Comparison of ENCODE assay signal across 21 cellular contexts in genomic region chr16:28501258-28502232, GRCh38. TPM values are rescaled to one million over a fixed set of nuclear protein-coding genes. Genes with fewer than 3 reads are reported as not detected.
"Had no signal": no experiment of that assay in that cellular context is flagged by ENCODE, and none has a peak within 500 bp of the region (broad histone marks: within the 10 kb centered on the region; RNA-seq: fewer than 3 reads in every experiment).

No MANE protein-coding gene starts in this region.

- ATAC-seq: activated naive CD8-positive, alpha-beta T cell treated with anti-CD3 and anti-CD28 coated beads, Interleukin-2, amount 50 U/mL, for 24 hours; effector memory CD8-positive, alpha-beta T cell; foreskin keratinocyte; left lung; right cardiac atrium had no signal

- H3K9me3 ChIP-seq: ascending aorta, breast epithelium, left lung, thoracic aorta had no signal

- H3K4me3 Mint-ChIP-seq: activated naive CD4-positive, alpha-beta T cell treated with anti-CD3 and anti-CD28 coated beads for 36 hours; activated naive CD8-positive, alpha-beta T cell treated with anti-CD3 and anti-CD28 coated beads, Interleukin-2, amount 50 U/mL, for 24 hours; effector memory CD8-positive, alpha-beta T cell; naive B cell; T-helper 2 cell treated with Interferon-gamma antibody and Interleukin-4, amounts not matched to agents 5 μg/mL and 100 μg/mL, for 36 hours had no signal

- H3K27me3 ChIP-seq: ascending aorta, breast epithelium, left lung had no signal

- H3K27me3 Mint-ChIP-seq: activated naive CD8-positive, alpha-beta T cell treated with anti-CD3 and anti-CD28 coated beads, Interleukin-2, amount 50 U/mL, for 24 hours; effector memory CD8-positive, alpha-beta T cell had no signal

- H3K4me3 ChIP-seq: ascending aorta, breast epithelium, left lung, smooth muscle cell, thoracic aorta had no signal

- H3K4me2 ChIP-seq: smooth muscle cell had no signal

- H3K36me3 Mint-ChIP-seq: naive B cell had no signal

- H3K4me1 ChIP-seq: ascending aorta, foreskin keratinocyte had no signal

- H3K27ac Mint-ChIP-seq: activated naive CD4-positive, alpha-beta T cell treated with anti-CD3 and anti-CD28 coated beads for 36 hours; activated naive CD8-positive, alpha-beta T cell treated with anti-CD3 and anti-CD28 coated beads, Interleukin-2, amount 50 U/mL, for 24 hours; activated T-helper 2 cell treated with anti-CD3 and anti-CD28 coated beads, Interferon-gamma antibody, Interleukin-2, Interleukin-4, amounts not matched to agents 10 μg/mL and 5 μg/mL and 100 μg/mL, durations not matched to agents 14 hours and 24 hours and 36 hours; T-helper 2 cell treated with Interferon-gamma antibody and Interleukin-4, amounts not matched to agents 5 μg/mL and 100 μg/mL, for 36 hours had no signal

- H3K36me3 ChIP-seq: ascending aorta, breast epithelium, thoracic aorta had no signal

- H3K9me3 Mint-ChIP-seq: activated naive CD4-positive, alpha-beta T cell treated with anti-CD3 and anti-CD28 coated beads for 36 hours; activated naive CD8-positive, alpha-beta T cell treated with anti-CD3 and anti-CD28 coated beads, Interleukin-2, amount 50 U/mL, for 24 hours; activated T-helper 2 cell treated with anti-CD3 and anti-CD28 coated beads, Interferon-gamma antibody, Interleukin-2, Interleukin-4, amounts not matched to agents 10 μg/mL and 5 μg/mL and 100 μg/mL, durations not matched to agents 14 hours and 24 hours and 36 hours; effector memory CD8-positive, alpha-beta T cell; naive B cell; T-helper 2 cell treated with Interferon-gamma antibody and Interleukin-4, amounts not matched to agents 5 μg/mL and 100 μg/mL, for 36 hours had no signal

- DNase-seq: activated naive CD4-positive, alpha-beta T cell treated with anti-CD3 and anti-CD28 coated beads for 36 hours; activated naive CD8-positive, alpha-beta T cell treated with anti-CD3 and anti-CD28 coated beads, Interleukin-2, amount 50 U/mL, for 24 hours; dermis blood vessel endothelial cell; effector memory CD8-positive, alpha-beta T cell; foreskin keratinocyte; glutamatergic neuron; hypothalamus; kidney; left lung; naive B cell had no signal

- H3K27ac ChIP-seq: ascending aorta, breast epithelium, foreskin keratinocyte, left lung, thoracic aorta had no signal

RNA-seq across cellular contexts. Expression of gene IL27, which starts 5.1 kb away (rescaled TPM):
- total RNA-seq: activated naive CD4-positive, alpha-beta T cell treated with anti-CD3 and anti-CD28 coated beads for 36 hours; activated T-helper 2 cell treated with anti-CD3 and anti-CD28 coated beads, Interferon-gamma antibody, Interleukin-2, Interleukin-4, amounts not matched to agents 10 μg/mL and 5 μg/mL and 100 μg/mL, durations not matched to agents 14 hours and 24 hours and 36 hours; ascending aorta; breast epithelium; cerebellum; dermis blood vessel endothelial cell; foreskin keratinocyte; mononuclear cell; progenitor cell of endocrine pancreas; right cardiac atrium; smooth muscle cell; ureter had no signal
- polyA plus RNA-seq: foreskin keratinocyte, right cardiac atrium, smooth muscle cell had no signal

RNA-seq across cellular contexts. Expression of gene APOBR, which starts 7.1 kb away (rescaled TPM):
- total RNA-seq: foreskin keratinocyte, smooth muscle cell had no signal
- polyA plus RNA-seq: foreskin keratinocyte, smooth muscle cell had no signal

RNA-seq across cellular contexts. Expression of gene NPIPB7, which starts 29.4 kb away (rescaled TPM):
- total RNA-seq: activated naive CD4-positive, alpha-beta T cell treated with anti-CD3 and anti-CD28 coated beads for 36 hours; activated T-helper 2 cell treated with anti-CD3 and anti-CD28 coated beads, Interferon-gamma antibody, Interleukin-2, Interleukin-4, amounts not matched to agents 10 μg/mL and 5 μg/mL and 100 μg/mL, durations not matched to agents 14 hours and 24 hours and 36 hours; ascending aorta; breast epithelium; dermis blood vessel endothelial cell; foreskin keratinocyte; kidney; left lung; mononuclear cell; right cardiac atrium; smooth muscle cell; thoracic aorta; ureter had no signal
- polyA plus RNA-seq: foreskin keratinocyte, right cardiac atrium, smooth muscle cell had no signal

RNA-seq across cellular contexts. Expression of gene NUPR1, which starts 37.2 kb away (rescaled TPM):
- total RNA-seq: activated naive CD4-positive, alpha-beta T cell treated with anti-CD3 and anti-CD28 coated beads for 36 hours; activated T-helper 2 cell treated with anti-CD3 and anti-CD28 coated beads, Interferon-gamma antibody, Interleukin-2, Interleukin-4, amounts not matched to agents 10 μg/mL and 5 μg/mL and 100 μg/mL, durations not matched to agents 14 hours and 24 hours and 36 hours; progenitor cell of endocrine pancreas had no signal
